Comparison of ENCODE assay signal across 8 cellular contexts in genomic region chr6:167825759-167826229, GRCh38. TPM values are rescaled to one million over a fixed set of nuclear protein-coding genes. Genes with fewer than 3 reads are reported as not detected.
A peak's percentile ranks its signal among the peaks of the same experiment; 100 is the strongest.
DNase-seq lines count a peak whose midpoint lies in the region; TF ChIP-seq lines count a peak whose summit lies in the region.

No MANE protein-coding gene starts in this region.

- intact Hi-C loops in PC-9 (cut with micrococcal nuclease; ENCODE audit: unreplicated experiment), result loop anchor here (5.0 to 10.0 kb wide), 3 partner anchors 33 to 71 kb away; no protein-coding TSS in a partner anchor

- no peaks in the 10 kb centered on the region for H3K9me2 ChIP-seq in PC-9 (ENCODE audit: insufficient read depth)

- in situ Hi-C loops in brain microvascular endothelial cell (cut with HindIII; ENCODE audit: low pct_ligation_motif_present, low sequenced_read_pairs), result no loop called here

- H3K27ac ChIP-seq in PC-9 (no peak overlapping the region), brain microvascular endothelial cell (no peak overlapping the region), smooth muscle cell (ENCODE audit: low read depth) (peak overlapping the region; percentile 35)

- 1% methylated on average over 44 of the region's 47 CpGs for WGBS in smooth muscle cell (ENCODE audit: low lambda C conversion rate)

- H3K4me2 ChIP-seq in PC-9, result peak overlapping the region; percentile 93
- H3K4me2 ChIP-seq in smooth muscle cell, result peak overlapping the region; percentile 95

- peak overlapping the region in 3 of 6 donors; percentile 49 to 67 (median 49) for H3K27ac Mint-ChIP-seq in immature natural killer cell

- peak overlapping the region; percentile 85 to 90 (median 88) for H3K4me3 Mint-ChIP-seq in immature natural killer cell

- CTCF ChIA-PET in PC-9 (lab: Charles Lee), result no interaction called here

- H3F3A ChIP-seq in PC-9 (ENCODE audit: insufficient read depth, low read depth), result peaks cover 22% of the 10 kb centered on the region; the same call in 1 of the 2 replicates
- H3F3A ChIP-seq in smooth muscle cell (ENCODE audit: low read depth), result peaks cover 18% of the 10 kb centered on the region

- H2AFZ ChIP-seq in PC-9 (peak overlapping the region; percentile 99; the same call in 1 of the 2 replicates), smooth muscle cell (ENCODE audit: low read depth) (peak overlapping the region; percentile 95)

- peaks cover 0 to 3% (median 0%) of the 10 kb centered on the region in 3 donors for H3K36me3 Mint-ChIP-seq in immature natural killer cell

- H4K20me1 ChIP-seq in PC-9 (ENCODE audit: insufficient read depth) (peaks cover 9% of the 10 kb centered on the region), smooth muscle cell (ENCODE audit: low read depth) (peaks cover 32% of the 10 kb centered on the region)

- H3K79me2 ChIP-seq in PC-9 (ENCODE audit: low read depth) (peaks cover 33% of the 10 kb centered on the region), smooth muscle cell (ENCODE audit: low read depth) (peaks cover 33% of the 10 kb centered on the region)

- H3K4me3 ChIP-seq in PC-9 (peak overlapping the region; percentile 91), brain microvascular endothelial cell (ENCODE audit: low read depth, low read length) (peak overlapping the region; percentile 84), smooth muscle cell (peak overlapping the region; percentile 87)

- DNase-seq in AG08395 (ENCODE audit: low spot score) (peak; percentile 41), GM19238 (ENCODE audit: insufficient read length, low spot score) (peak; percentile 40), PC-9 (peak in 1 of 2 experiments; percentile 48), brain microvascular endothelial cell (no peak), immature natural killer cell (no peak), smooth muscle cell (lab: John Stamatoyannopoulos, UW; ENCODE audit: unreplicated experiment) (peak; percentile 16), HUDEP-2 (lab: John Stamatoyannopoulos, UW; ENCODE audit: unreplicated experiment in 76 of 76) (no peak), DMS114 treated with DMSO at 0.1 percent for 48 hours (lab: John Stamatoyannopoulos, UW; ENCODE audit: unreplicated experiment) (no peak)

- no peaks in the 10 kb centered on the region for H3K36me3 ChIP-seq in PC-9 (ENCODE audit: low read depth)
- H3K36me3 ChIP-seq in brain microvascular endothelial cell (replicated peaks), result no peaks in the 10 kb centered on the region
- no peaks in the 10 kb centered on the region for H3K36me3 ChIP-seq in smooth muscle cell (ENCODE audit: low read depth)

- H3K4me1 Mint-ChIP-seq in immature natural killer cell, result peaks cover 17 to 27% of the 10 kb centered on the region in 2 donors

- peaks cover 25 to 46% (median 36%) of the 10 kb centered on the region in 3 donors for H3K27me3 Mint-ChIP-seq in immature natural killer cell (ENCODE audit: low read depth in 3 of 3)

- H3K9me3 Mint-ChIP-seq in immature natural killer cell, result peaks cover 0 to 7% (median 0%) of the 10 kb centered on the region in 6 donors

- peak overlapping the region; percentile 29 for H3K9ac ChIP-seq in smooth muscle cell (ENCODE audit: low read depth)

- H3K9me3 ChIP-seq in PC-9 (ENCODE audit: insufficient read depth, low read depth) (no peaks in the 10 kb centered on the region), smooth muscle cell (replicated peaks; ENCODE audit: low read depth) (no peaks in the 10 kb centered on the region)

- no peak for TF ChIP-seq CTCF in PC-9 (conservative IDR thresholded peaks at IDR 0.05)
- TF ChIP-seq CTCF in brain microvascular endothelial cell (IDR thresholded peaks at IDR 0.05; ENCODE audit: low read depth, low read length, missing control alignments), result no peak
- no peak for TF ChIP-seq CTCF in smooth muscle cell (IDR thresholded peaks at IDR 0.05; ENCODE audit: borderline replicate concordance, insufficient read depth, poor library complexity, severe bottlenecking)

- H3K27me3 ChIP-seq in PC-9 (ENCODE audit: insufficient read depth, low read depth) (no peaks in the 10 kb centered on the region), brain microvascular endothelial cell (replicated peaks) (no peaks in the 10 kb centered on the region), smooth muscle cell (ENCODE audit: low read depth) (no peaks in the 10 kb centered on the region)

- POLR2A ChIA-PET in PC-9 (lab: Charles Lee; ENCODE audit: unreplicated experiment), result no interaction called here

- peaks cover 25% of the 10 kb centered on the region for H3K4me1 ChIP-seq in PC-9 (replicated peaks; ENCODE audit: insufficient read depth)
- H3K4me1 ChIP-seq in smooth muscle cell (ENCODE audit: low read depth), result peaks cover 24% of the 10 kb centered on the region

- no TSS peak for BruUV-seq in PC-9 (replicated peaks; lab: Mats Ljungman, UMichigan)

RNA-seq across cellular contexts. Expression of gene AFDN, which starts 0.9 kb away (rescaled TPM):
- total RNA-seq in PC-9 (2021), result 101 and 108 TPM in 2 replicates
- polyA plus RNA-seq in immature natural killer cell, result 1 to 10 TPM in 1 of 3 donors, under 1 TPM in 1, not detected in 1; 0.27 to 1.5 TPM
- 98.8 and 125 TPM in 2 replicates for total RNA-seq in smooth muscle cell
- polyA plus RNA-seq in smooth muscle cell, result 52.3 and 83.7 TPM in 2 replicates

Comparison
In these comparisons a context has a peak if more than half of its experiments do, and no peak if none do; other contexts are left out.
1. DNase-seq: peak in AG08395 (single experiment), GM19238 (single experiment) and smooth muscle cell (single experiment); none in brain microvascular endothelial cell (single experiment), immature natural killer cell (0 of 3), HUDEP-2 (0 of 76) and DMS114 treated with DMSO at 0.1 percent for 48 hours (single experiment).
2. Peak in every context shown above with its lines, with median percentiles within 50 percentile points of each other: H3K4me3 ChIP-seq.